ENCODE assay signal across 10 cellular contexts in genomic region chr19:43783636-43784035, GRCh38. TPM values are rescaled to one million over a fixed set of nuclear protein-coding genes. Genes with fewer than 3 reads are reported as not detected.
DNase-seq lines count a peak whose midpoint lies in the region; ATAC-seq and TF ChIP-seq lines count a peak whose summit lies in the region.
"Had no signal": no experiment of that assay in that cellular context is flagged by ENCODE, and none has a peak within 500 bp of the region (broad histone marks: within the 10 kb centered on the region; RNA-seq: fewer than 3 reads in every experiment).

No MANE protein-coding gene starts in this region.

- no peak overlapping the region for H2BK120ac ChIP-seq in mesenchymal stem cell (ENCODE audit: low read depth, low read length)

- H3K4me3 Mint-ChIP-seq in CD14-positive monocyte (no peak overlapping the region), WTC11 (no peak overlapping the region)
- H3K4me3 Mint-ChIP-seq in activated CD8-positive, alpha-beta T cell treated with anti-CD3 and anti-CD28 coated beads for 36 hours, result peak overlapping the region; percentile 67

- no peak for ATAC-seq in activated CD8-positive, alpha-beta T cell treated with anti-CD3 and anti-CD28 coated beads for 36 hours
- ATAC-seq in WTC11 (no peak), foreskin keratinocyte (no peak), HG03342 (IDR thresholded peaks at IDR 0.05; ENCODE audit: unreplicated experiment) (no peak)

- no peak overlapping the region for H2BK12ac ChIP-seq in mesenchymal stem cell (ENCODE audit: low read length in 2 of 2)

- peaks cover 59% of the 10 kb centered on the region for H3K4me1 Mint-ChIP-seq in CD14-positive monocyte
- H3K4me1 Mint-ChIP-seq in activated CD8-positive, alpha-beta T cell treated with anti-CD3 and anti-CD28 coated beads for 36 hours (ENCODE audit: low read depth), result peaks cover 46% of the 10 kb centered on the region
- H3K4me1 Mint-ChIP-seq in WTC11, result peaks cover 18% of the 10 kb centered on the region

- peak overlapping the region; percentile 18 for H2AK5ac ChIP-seq in mesenchymal stem cell (ENCODE audit: low read length, severe bottlenecking)

- H3K27ac Mint-ChIP-seq in CD14-positive monocyte (peak overlapping the region in 4 of 7 donors; percentile 30 to 95 (median 68)), WTC11 (no peak overlapping the region)
- H3K27ac Mint-ChIP-seq in activated CD8-positive, alpha-beta T cell treated with anti-CD3 and anti-CD28 coated beads for 36 hours, result peak overlapping the region; percentile 94

- H3K14ac ChIP-seq in mesenchymal stem cell (ENCODE audit: low read length in 2 of 2), result no peak overlapping the region

- no peak overlapping the region for H2AFZ ChIP-seq in mesenchymal stem cell (ENCODE audit: low read depth, low read length)

- H3K36me3 ChIP-seq in mesenchymal stem cell (ENCODE audit: control insufficient read depth in 1 of 2, insufficient read depth in 2 of 2, low read depth in 1 of 2, low read length in 2 of 2), result no peaks in the 10 kb centered on the region
- H3K36me3 ChIP-seq: right atrium auricular region had no signal

- H3K4me3 ChIP-seq in GM12865 (ENCODE audit: low read depth, low read length) (peak overlapping the region; percentile 41), mesenchymal stem cell (ENCODE audit: insufficient read depth in 1 of 2, low read depth in 1 of 2, low read length in 2 of 2) (no peak overlapping the region)
- H3K4me3 ChIP-seq: right atrium auricular region had no signal

- intact Hi-C loops in CD14-positive monocyte (cut with micrococcal nuclease), result loop anchor here (2.0 to 10.0 kb wide), 4 partner anchors 15 to 119 kb away; no protein-coding TSS in a partner anchor
- intact Hi-C loops in activated CD8-positive, alpha-beta T cell treated with anti-CD3 and anti-CD28 coated beads for 36 hours (cut with micrococcal nuclease), result loop anchor here (10.0 kb wide), 1 partner anchor 109 kb away; the partner anchor contains the start of gene PLAUR

- H3K27me3 ChIP-seq in mesenchymal stem cell (ENCODE audit: control insufficient read depth in 1 of 2, insufficient read depth in 1 of 2, low read length in 2 of 2) (no peaks in the 10 kb centered on the region), foreskin keratinocyte (no peaks in the 10 kb centered on the region)
- H3K27me3 ChIP-seq: right atrium auricular region had no signal

- H3K79me1 ChIP-seq in mesenchymal stem cell (replicated peaks; ENCODE audit: low read length, poor library complexity, severe bottlenecking), result no peaks in the 10 kb centered on the region

- peaks cover 0 to 3% (median 0%) of the 10 kb centered on the region in 7 donors for H3K9me3 Mint-ChIP-seq in CD14-positive monocyte
- H3K9me3 Mint-ChIP-seq in activated CD8-positive, alpha-beta T cell treated with anti-CD3 and anti-CD28 coated beads for 36 hours, result peaks cover 2% of the 10 kb centered on the region
- H3K9me3 Mint-ChIP-seq in WTC11, result no peaks in the 10 kb centered on the region

- H2BK15ac ChIP-seq in mesenchymal stem cell (ENCODE audit: low read depth, poor library complexity, severe bottlenecking), result no peak overlapping the region

- DNase-seq in CD14-positive monocyte (ENCODE audit: low spot score) (no peak), GM12865 (ENCODE audit: low read depth) (no peak), mesenchymal stem cell (no peak), WTC11 (ENCODE audit: low spot score) (no peak), EL (no peak), foreskin keratinocyte (no peak)
- DNase-seq in activated CD8-positive, alpha-beta T cell treated with anti-CD3 and anti-CD28 coated beads for 36 hours, result no peak
- DNase-seq: COR-L47 had no signal

- H2BK5ac ChIP-seq in mesenchymal stem cell (ENCODE audit: low read depth, low read length, poor library complexity, severe bottlenecking), result no peak overlapping the region

- TF ChIP-seq CTCF in CD14-positive monocyte (IDR thresholded peaks at IDR 0.05) (no peak), GM12865 (IDR thresholded peaks at IDR 0.05; ENCODE audit: insufficient read depth, low read depth, low read length, missing control alignments) (no peak), WTC11 (IDR thresholded peaks at IDR 0.05) (no peak), foreskin keratinocyte (conservative IDR thresholded peaks at IDR 0.05) (no peak)
- TF ChIP-seq CTCF in activated CD8-positive, alpha-beta T cell treated with anti-CD3 and anti-CD28 coated beads for 36 hours (IDR thresholded peaks at IDR 0.05), result no peak

- H3K23ac ChIP-seq in mesenchymal stem cell (ENCODE audit: low read length in 2 of 2), result no peak overlapping the region

- 93% methylated on average over 8 of the region's 8 CpGs for WGBS in mesenchymal stem cell

- peaks cover 35% of the 10 kb centered on the region for H3K4me1 ChIP-seq in mesenchymal stem cell (ENCODE audit: control insufficient read depth, insufficient read depth, low read depth, low read length)
- H3K4me1 ChIP-seq in foreskin keratinocyte, result peaks cover 21% of the 10 kb centered on the region

- POLR2A ChIA-PET in activated CD8-positive, alpha-beta T cell treated with anti-CD3 and anti-CD28 coated beads for 36 hours (lab: Charles Lee), result no interaction called here
- POLR2A ChIA-PET in WTC11 (lab: Charles Lee), result no interaction called here

- H4K8ac ChIP-seq in mesenchymal stem cell (ENCODE audit: low read length), result no peak overlapping the region

- H3K9me3 ChIP-seq in mesenchymal stem cell (ENCODE audit: control insufficient read depth, low read length), result no peaks in the 10 kb centered on the region
- H3K9me3 ChIP-seq: right atrium auricular region had no signal

- no peak overlapping the region for H3K4me2 ChIP-seq in mesenchymal stem cell (ENCODE audit: low read length, poor library complexity, severe bottlenecking)

- H3K27me3 Mint-ChIP-seq in CD14-positive monocyte (ENCODE audit: low read depth in 3 of 3), result no peaks in the 10 kb centered on the region
- H3K27me3 Mint-ChIP-seq in activated CD8-positive, alpha-beta T cell treated with anti-CD3 and anti-CD28 coated beads for 36 hours, result peaks cover 3% of the 10 kb centered on the region
- H3K27me3 Mint-ChIP-seq in WTC11 (ENCODE audit: low read depth), result no peaks in the 10 kb centered on the region

- H3K36me3 Mint-ChIP-seq in CD14-positive monocyte, result no peaks in the 10 kb centered on the region
- H3K36me3 Mint-ChIP-seq in activated CD8-positive, alpha-beta T cell treated with anti-CD3 and anti-CD28 coated beads for 36 hours (ENCODE audit: low read depth), result peaks cover 10% of the 10 kb centered on the region
- no peaks in the 10 kb centered on the region for H3K36me3 Mint-ChIP-seq in WTC11

- H3K9ac ChIP-seq in mesenchymal stem cell (ENCODE audit: low read length), result peak overlapping the region; percentile 75

- CTCF ChIA-PET in activated CD8-positive, alpha-beta T cell treated with anti-CD3 and anti-CD28 coated beads for 36 hours (lab: Charles Lee), result interaction anchor here (2.1 kb wide), 1 partner anchor 39 kb away, joined by 26 read pairs; no protein-coding TSS in a partner anchor
- CTCF ChIA-PET in WTC11 (lab: Charles Lee), result interaction anchor here (0.9 kb wide), 1 partner anchor 38 kb away, joined by 3 read pairs; no protein-coding TSS in a partner anchor

- H3K27ac ChIP-seq in mesenchymal stem cell (ENCODE audit: low read length, poor library complexity, severe bottlenecking) (no peak overlapping the region), foreskin keratinocyte (no peak overlapping the region)
- H3K27ac ChIP-seq: right atrium auricular region had no signal

- H3K4ac ChIP-seq in mesenchymal stem cell (ENCODE audit: low read depth in 1 of 2, low read length in 2 of 2), result no peak overlapping the region

- no peak overlapping the region for H3K18ac ChIP-seq in mesenchymal stem cell (ENCODE audit: low read depth in 1 of 2, low read length in 2 of 2)

- H4K91ac ChIP-seq in mesenchymal stem cell (ENCODE audit: low read length), result no peak overlapping the region

TF ChIP-seq in WTC11, 78 proteins besides CTCF, POLR2A, EP300 and RAD21 (continues in another document):
- TF ChIP-seq CBFB (CRISPR knock-in tag; IDR thresholded peaks at IDR 0.05; ENCODE audit: low read depth), result no peak
- no peak for TF ChIP-seq TEAD4 (CRISPR knock-in tag; IDR thresholded peaks at IDR 0.05)
- TF ChIP-seq JAZF1 (CRISPR knock-in tag; IDR thresholded peaks at IDR 0.05), result no peak
- TF ChIP-seq PREB (CRISPR knock-in tag; IDR thresholded peaks at IDR 0.05; ENCODE audit: borderline replicate concordance), result no peak

RNA-seq across cellular contexts. Expression of gene KCNN4, which starts 2.9 kb away (rescaled TPM):
- polyA plus RNA-seq in CD14-positive monocyte, result 10 to 100 TPM; 12.9 to 17.1 TPM
- total RNA-seq in activated CD8-positive, alpha-beta T cell treated with anti-CD3 and anti-CD28 coated beads for 36 hours, result 10 to 100 TPM; 49.5 to 49.6 TPM
- polyA plus RNA-seq in mesenchymal stem cell (2013, experiment 1 of 2), result 0.04 TPM
- polyA plus RNA-seq in mesenchymal stem cell (2013, experiment 2 of 2), result 0.08 TPM
- total RNA-seq in WTC11 (2021), result 0.76 to 1.1 TPM (median 0.98 TPM) in 3 replicates
- total RNA-seq in foreskin keratinocyte, result 0.74 and 0.85 TPM in 2 replicates
- 0.56 and 0.76 TPM in 2 replicates for polyA plus RNA-seq in foreskin keratinocyte

RNA-seq across cellular contexts. Expression of gene LYPD5, which starts 18.6 kb away (rescaled TPM):
- polyA plus RNA-seq in CD14-positive monocyte (under 1 TPM; 0.24 to 0.39 TPM), foreskin keratinocyte (2.5 and 3.8 TPM in 2 replicates)
- total RNA-seq in activated CD8-positive, alpha-beta T cell treated with anti-CD3 and anti-CD28 coated beads for 36 hours, result under 1 TPM; 0.51 to 0.61 TPM
- polyA plus RNA-seq in mesenchymal stem cell (2013, experiment 1 of 2), result 0.12 TPM
- 0.07 TPM for polyA plus RNA-seq in mesenchymal stem cell (2013, experiment 2 of 2)
- total RNA-seq in WTC11 (2021) (0.39 to 0.78 TPM (median 0.46 TPM) in 3 replicates), foreskin keratinocyte (2.3 and 4.0 TPM in 2 replicates)

RNA-seq across cellular contexts. Expression of gene SMG9, which starts 28.9 kb away (rescaled TPM):
- polyA plus RNA-seq in CD14-positive monocyte (1 to 10 TPM; 1.3 to 2.4 TPM), foreskin keratinocyte (38.3 and 39.8 TPM in 2 replicates)
- 10 to 100 TPM; 48.9 to 53.1 TPM for total RNA-seq in activated CD8-positive, alpha-beta T cell treated with anti-CD3 and anti-CD28 coated beads for 36 hours
- polyA plus RNA-seq in mesenchymal stem cell (2013, experiment 1 of 2), result 20.5 TPM
- polyA plus RNA-seq in mesenchymal stem cell (2013, experiment 2 of 2), result 19.8 TPM
- total RNA-seq in WTC11 (2021) (25.7 to 39.6 TPM (median 34.3 TPM) in 3 replicates), foreskin keratinocyte (27.7 and 29.5 TPM in 2 replicates)

RNA-seq across cellular contexts. Expression of gene ZNF283, which starts 43.5 kb away (rescaled TPM):
- polyA plus RNA-seq in CD14-positive monocyte (1 to 10 TPM in 1 of 2 donors, under 1 TPM in 1; 0.80 to 2.5 TPM), foreskin keratinocyte (1.4 TPM in 2 replicates)
- 1 to 10 TPM; 6.6 to 7.2 TPM for total RNA-seq in activated CD8-positive, alpha-beta T cell treated with anti-CD3 and anti-CD28 coated beads for 36 hours
- 3.2 TPM for polyA plus RNA-seq in mesenchymal stem cell (2013, experiment 1 of 2)
- 2.8 TPM for polyA plus RNA-seq in mesenchymal stem cell (2013, experiment 2 of 2)
- total RNA-seq in WTC11 (2021) (6.2 to 7.1 TPM (median 6.7 TPM) in 3 replicates), foreskin keratinocyte (6.1 and 7.1 TPM in 2 replicates)

Comparison
In these comparisons a context has a peak if more than half of its experiments do, and no peak if none do; other contexts are left out.
1. RNA of gene KCNN4, which starts 2.9 kb away (total RNA-seq): 49.5 to 49.6 TPM in activated CD8-positive, alpha-beta T cell treated with anti-CD3 and anti-CD28 coated beads for 36 hours; 0.76 to 1.1 TPM in WTC11 and 0.74 to 0.85 TPM in foreskin keratinocyte; every median in the first group is over 10 times any median in the second.